ENCODE assay signal across 8 cellular contexts in the genomic region with DNA sequence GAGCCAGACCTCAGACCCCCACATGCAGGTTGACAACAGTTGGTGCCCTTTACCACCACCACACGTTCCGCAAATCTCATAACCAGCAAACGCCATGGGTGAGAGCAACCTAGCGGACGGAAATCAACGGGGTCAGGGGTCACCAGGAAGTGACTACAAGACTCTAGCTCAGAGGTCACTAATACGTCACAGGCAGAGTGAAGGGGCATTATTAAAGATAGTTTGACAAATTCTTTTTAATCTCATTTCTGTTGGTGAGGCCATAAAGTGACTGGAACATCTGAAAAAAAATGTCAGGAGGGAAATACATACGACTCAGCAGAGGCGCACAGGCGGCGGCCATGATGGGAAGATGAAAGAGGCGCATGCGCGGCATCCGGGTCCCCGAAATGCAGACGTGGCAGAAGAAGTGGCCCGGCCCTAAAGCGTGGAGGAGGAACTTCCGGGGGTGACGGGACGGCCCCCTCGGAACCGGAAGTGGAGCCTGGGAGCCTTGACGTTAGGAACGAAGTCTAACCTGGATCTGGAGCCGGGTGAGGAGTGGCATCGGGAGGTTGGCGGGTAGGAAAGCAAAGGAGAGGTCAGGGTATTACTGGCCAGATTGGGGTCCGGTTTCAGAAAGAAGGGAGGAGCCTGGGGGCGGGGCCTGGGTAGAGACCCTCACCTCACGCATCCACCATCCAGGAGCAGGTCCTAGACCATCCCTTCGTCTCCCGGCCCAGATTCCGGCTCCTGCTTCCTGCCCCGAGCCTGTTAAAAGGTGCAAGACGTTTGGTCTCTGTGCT. TPM values are rescaled to one million over a fixed set of nuclear protein-coding genes. Genes with fewer than 3 reads are reported as not detected.
A peak's percentile ranks its signal among the peaks of the same experiment; 100 is the strongest.
DNase-seq lines count a peak whose midpoint lies in the region; ATAC-seq, FAIRE-seq and TF ChIP-seq lines count a peak whose summit lies in the region.

A gene with protein sequence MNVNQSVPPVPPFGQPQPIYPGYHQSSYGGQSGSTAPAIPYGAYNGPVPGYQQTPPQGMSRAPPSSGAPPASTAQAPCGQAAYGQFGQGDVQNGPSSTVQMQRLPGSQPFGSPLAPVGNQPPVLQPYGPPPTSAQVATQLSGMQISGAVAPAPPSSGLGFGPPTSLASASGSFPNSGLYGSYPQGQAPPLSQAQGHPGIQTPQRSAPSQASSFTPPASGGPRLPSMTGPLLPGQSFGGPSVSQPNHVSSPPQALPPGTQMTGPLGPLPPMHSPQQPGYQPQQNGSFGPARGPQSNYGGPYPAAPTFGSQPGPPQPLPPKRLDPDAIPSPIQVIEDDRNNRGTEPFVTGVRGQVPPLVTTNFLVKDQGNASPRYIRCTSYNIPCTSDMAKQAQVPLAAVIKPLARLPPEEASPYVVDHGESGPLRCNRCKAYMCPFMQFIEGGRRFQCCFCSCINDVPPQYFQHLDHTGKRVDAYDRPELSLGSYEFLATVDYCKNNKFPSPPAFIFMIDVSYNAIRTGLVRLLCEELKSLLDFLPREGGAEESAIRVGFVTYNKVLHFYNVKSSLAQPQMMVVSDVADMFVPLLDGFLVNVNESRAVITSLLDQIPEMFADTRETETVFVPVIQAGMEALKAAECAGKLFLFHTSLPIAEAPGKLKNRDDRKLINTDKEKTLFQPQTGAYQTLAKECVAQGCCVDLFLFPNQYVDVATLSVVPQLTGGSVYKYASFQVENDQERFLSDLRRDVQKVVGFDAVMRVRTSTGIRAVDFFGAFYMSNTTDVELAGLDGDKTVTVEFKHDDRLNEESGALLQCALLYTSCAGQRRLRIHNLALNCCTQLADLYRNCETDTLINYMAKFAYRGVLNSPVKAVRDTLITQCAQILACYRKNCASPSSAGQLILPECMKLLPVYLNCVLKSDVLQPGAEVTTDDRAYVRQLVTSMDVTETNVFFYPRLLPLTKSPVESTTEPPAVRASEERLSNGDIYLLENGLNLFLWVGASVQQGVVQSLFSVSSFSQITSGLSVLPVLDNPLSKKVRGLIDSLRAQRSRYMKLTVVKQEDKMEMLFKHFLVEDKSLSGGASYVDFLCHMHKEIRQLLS (plus strand): TSS at position 468 of the 785 bp plus-strand sequence. CDS start 2,461 bp downstream, outside the sequence.

- H3K79me1 ChIP-seq in H1 (ENCODE audit: low read depth, low read length), result peaks cover 8% of the 10 kb centered on the region

- peak within 1 kb of the TSS; percentile 93 for H3K27ac ChIP-seq in H1 (ENCODE audit: low read depth, low read length)

- H2BK15ac ChIP-seq in H1 (ENCODE audit: low read length), result 0 out of 2 replicates have a peak within 1 kb of the TSS, but pooled peaks have one; percentile 46

- H3K4me3 Mint-ChIP-seq in memory B cell, result peak within 1 kb of the TSS; percentile 100

- POLR2A ChIA-PET in H1 (lab: Charles Lee; ENCODE audit: partially characterized antibody), result interaction anchor here (0.9 to 7.0 kb wide), 20 partner anchors 10 to 491 kb away, joined by 3 to 124 read pairs (median 5); a partner anchor contains a TSS

- no peak for TF ChIP-seq RAD21 in H1 (IDR thresholded peaks at IDR 0.05 in 1 of 2, conservative IDR thresholded peaks at IDR 0.05 in 1 of 2; ENCODE audit: low read depth in 2 of 2, low read length in 2 of 2)

- H4K5ac ChIP-seq in H1 (ENCODE audit: insufficient read length, low read depth, low read length), result peak within 1 kb of the TSS; percentile 81

- peak within 1 kb of the TSS; percentile 49 to 86 for H3K4me2 ChIP-seq in H1 (ENCODE audit: insufficient read depth in 1 of 2, low read depth in 2 of 2, low read length in 2 of 2)

- H3K18ac ChIP-seq in H1 (ENCODE audit: extremely low read depth, low read length), result peak within 1 kb of the TSS; percentile 89

- peak within 1 kb of the TSS; percentile 87 to 93 (median 92) for H3K9ac ChIP-seq in H1 (replicated peaks in 1 of 4; ENCODE audit: extremely low read depth in 1 of 4, low read depth in 3 of 4, low read length in 3 of 4)

- peak within 1 kb of the TSS; percentile 93; the same call in 1 of the 2 replicates for H4K8ac ChIP-seq in H1 (ENCODE audit: extremely low read depth, insufficient read depth, low read length)

- no peaks in the 10 kb centered on the region for H3K27me3 Mint-ChIP-seq in memory B cell

- peak within 1 kb of the TSS; percentile 69 to 92 (median 82) for H3K4me3 ChIP-seq in H1 (ENCODE audit: extremely low read depth in 1 of 4, insufficient read depth in 2 of 4, low read depth in 3 of 4, low read length in 4 of 4)

- FAIRE-seq in HTR-8/SVneo (lab: Jason Lieb, UNC) (no peak), H1 (lab: Jason Lieb, UNC) (no peak)

- no peak within 1 kb of the TSS for H3K23ac ChIP-seq in H1 (ENCODE audit: insufficient read length)

- H2BK5ac ChIP-seq in H1 (ENCODE audit: low read depth, low read length), result peak within 1 kb of the TSS; percentile 84

- no peaks in the 10 kb centered on the region for H3K9me3 Mint-ChIP-seq in memory B cell

- no peak within 1 kb of the TSS for H3K14ac ChIP-seq in H1 (ENCODE audit: insufficient read length)

- peak; percentile 87 for DNase-seq in CMK (ENCODE audit: low read depth)
- DNase-seq in HTR-8/SVneo (ENCODE audit: insufficient read length, low spot score), result peak; percentile 95
- peak; percentile 95 for DNase-seq in NOMO-1 treated with dmso at 0.1 percent for 144 hours (lab: John Stamatoyannopoulos, UW; ENCODE audit: unreplicated experiment)
- DNase-seq in activated CD8-positive, alpha-beta memory T cell treated with anti-CD3 and anti-CD28 coated beads for 48 hours (ENCODE audit: low read depth in 2 of 3, low spot score in 2 of 3), result peak; percentile 82 to 90 (median 88)
- DNase-seq in H1 (ENCODE audit: low read depth in 1 of 2, low spot score in 2 of 2), result peak; percentile 82 to 95
- DNase-seq in memory B cell (ENCODE audit: low spot score in 2 of 2), result peak; percentile 86 to 95
- DNase-seq in stimulated activated CD8-positive, alpha-beta memory T cell treated with anti-CD3 and anti-CD28 coated beads, Interleukin-12 subunit alpha, Interleukin-12 subunit beta, amount 100 ng/mL, for 24 hours (ENCODE audit: extremely low read depth), result peak; percentile 88

- H3K4ac ChIP-seq in H1 (replicated peaks; ENCODE audit: insufficient read length, low read depth, low read length), result peak within 1 kb of the TSS; percentile 85

- TF ChIP-seq POLR2A in H1 (IDR thresholded peaks at IDR 0.05; ENCODE audit: control extremely low read depth in 1 of 2, low read depth in 2 of 2, low read length in 2 of 2), result peak; percentile 25 to 68

- 0 out of 2 replicates have a peak within 1 kb of the TSS, but pooled peaks have one; percentile 21 for H2BK12ac ChIP-seq in H1 (ENCODE audit: low read depth, low read length)

- TF ChIP-seq CTCF in H1 (IDR thresholded peaks at IDR 0.05; ENCODE audit: control extremely low read depth in 1 of 3, insufficient read depth in 1 of 3, low read depth in 1 of 3, low read length in 3 of 3), result peak in 1 of 3 experiments; percentile 2; a peak in 2 of 4 replicates

- H2BK120ac ChIP-seq in H1 (replicated peaks; ENCODE audit: low read depth, low read length), result peak within 1 kb of the TSS; percentile 92

- H2BK20ac ChIP-seq in H1 (ENCODE audit: low read length), result no peak within 1 kb of the TSS

- CTCF ChIA-PET in H1 (lab: Charles Lee; ENCODE audit: partially characterized antibody), result interaction anchor here (1.0 to 1.3 kb wide), 4 partner anchors 13 to 214 kb away, joined by 3 to 5 read pairs (median 4); a partner anchor contains a TSS

- peaks cover 0 to 18% of the 10 kb centered on the region in 2 experiments; a peak in 2 of 4 replicates for H3K79me2 ChIP-seq in H1 (ENCODE audit: control insufficient read depth in 1 of 2, insufficient read depth in 2 of 2, low read length in 2 of 2)

- H3K4me1 ChIP-seq in H1 (replicated peaks in 1 of 4; ENCODE audit: control insufficient read depth in 3 of 4, insufficient read depth in 4 of 4, low read length in 3 of 4), result peaks cover 5 to 20% (median 10%) of the 10 kb centered on the region in 4 experiments; a peak in 6 of 7 replicates

- ATAC-seq in GM21360 (IDR thresholded peaks at IDR 0.05; ENCODE audit: unreplicated experiment), result peak; percentile 80
- peak; percentile 89 for ATAC-seq in memory B cell (ENCODE audit: low read depth)

- peaks cover 3 to 11% (median 3%) of the 10 kb centered on the region in 4 experiments; a peak in 4 of 8 replicates for H3K36me3 ChIP-seq in H1 (ENCODE audit: control insufficient read depth in 2 of 4, insufficient read depth in 4 of 4, low read length in 3 of 4)

- peak within 1 kb of the TSS; percentile 68; the same call in 1 of the 2 replicates for H2AFZ ChIP-seq in H1 (ENCODE audit: low read length)

- H2AK5ac ChIP-seq in H1 (ENCODE audit: low read depth, low read length), result 0 out of 2 replicates have a peak within 1 kb of the TSS, but pooled peaks have one; percentile 19

- H3K56ac ChIP-seq in H1 (replicated peaks; ENCODE audit: insufficient read length, low read depth, low read length), result peak within 1 kb of the TSS; percentile 66

- peaks cover 3% of the 10 kb centered on the region; the same call in 1 of the 2 replicates for H3K23me2 ChIP-seq in H1 (ENCODE audit: low read depth, low read length)

- peaks cover 4% of the 10 kb centered on the region for H3K36me3 Mint-ChIP-seq in memory B cell

- peak within 1 kb of the TSS; percentile 100 for H3K27ac Mint-ChIP-seq in memory B cell

- peaks cover 21% of the 10 kb centered on the region for H3K4me1 Mint-ChIP-seq in memory B cell

- TF ChIP-seq EP300 in H1 (IDR thresholded peaks at IDR 0.05; ENCODE audit: borderline replicate concordance in 1 of 2, low read depth in 2 of 2, low read length in 2 of 2), result no peak

- H4K91ac ChIP-seq in H1 (replicated peaks; ENCODE audit: insufficient read length, low read length), result peak within 1 kb of the TSS; percentile 95

- no peaks in the 10 kb centered on the region for H4K20me1 ChIP-seq in H1 (replicated peaks in 1 of 2; ENCODE audit: control insufficient read depth in 1 of 2, insufficient read depth in 2 of 2, low read length in 2 of 2)

- no peaks in the 10 kb centered on the region for H3K9me3 ChIP-seq in H1 (ENCODE audit: insufficient read depth in 2 of 2, low read depth in 1 of 2, low read length in 1 of 2)

- 2% methylated on average over 37 of the region's 37 CpGs; no CpG with 5 or more reads in 1 of the 2 experiments for WGBS in H1 (ENCODE audit: extremely low coverage in 1 of 2, insufficient coverage in 1 of 2, insufficient read length in 1 of 2, insufficient replicate concordance in 2 of 2, low coverage in 1 of 2, low lambda C conversion rate in 2 of 2, missing lambda C conversion rate in 1 of 2), 2 experiments

- no peaks in the 10 kb centered on the region for H3K27me3 ChIP-seq in H1 (replicated peaks in 1 of 4; ENCODE audit: control insufficient read depth in 3 of 4, extremely low read depth in 1 of 4, insufficient read depth in 3 of 4, low read length in 3 of 4)

RNA-seq across cellular contexts. Expression of the gene that starts here (rescaled TPM):
- 63.2 and 66.8 TPM in 2 replicates for total RNA-seq in H1 (2021; fragmentation: NEBNext Ultra II Directional; extraction: Animal tissue kit (Norgen Biotek cat#: 25700))
- 67.4 and 70.4 TPM in 2 replicates for polyA plus RNA-seq in H1 (2011; rRNA removed)
- 47.5 TPM for polyA plus RNA-seq in H1 (2011; cell fraction: cytosol; rRNA removed)
- polyA plus RNA-seq in H1 (2011; cell fraction: nucleus; rRNA removed), result 93.4 TPM
- polyA plus RNA-seq in H1 (2012, experiment 1 of 2), result 49.9 to 59.0 TPM (median 52.5 TPM) in 4 replicates
- 47.7 TPM for polyA plus RNA-seq in H1 (2012, experiment 2 of 2)
- polyA plus RNA-seq in H1 (2013, experiment 1 of 2), result 28.8 TPM
- 28.9 TPM for polyA plus RNA-seq in H1 (2013, experiment 2 of 2)
- 109 and 123 TPM in 2 replicates for polyA minus RNA-seq in H1 (2011; rRNA and poly(A)+ RNA removed)
- polyA minus RNA-seq in H1 (2011; cell fraction: cytosol; rRNA and poly(A)+ RNA removed), result 46.1 TPM
- 36.8 TPM for polyA minus RNA-seq in H1 (2011; cell fraction: nucleus; rRNA and poly(A)+ RNA removed)

Comparison
In these comparisons a context has a peak if more than half of its experiments do, and no peak if none do; other contexts are left out.
1. Peak in every context shown above with its lines: DNase-seq, ATAC-seq, H3K4me3 ChIP-seq and H3K27ac ChIP-seq.